ENCODE assay signal across 8 cellular contexts in the genomic region with DNA sequence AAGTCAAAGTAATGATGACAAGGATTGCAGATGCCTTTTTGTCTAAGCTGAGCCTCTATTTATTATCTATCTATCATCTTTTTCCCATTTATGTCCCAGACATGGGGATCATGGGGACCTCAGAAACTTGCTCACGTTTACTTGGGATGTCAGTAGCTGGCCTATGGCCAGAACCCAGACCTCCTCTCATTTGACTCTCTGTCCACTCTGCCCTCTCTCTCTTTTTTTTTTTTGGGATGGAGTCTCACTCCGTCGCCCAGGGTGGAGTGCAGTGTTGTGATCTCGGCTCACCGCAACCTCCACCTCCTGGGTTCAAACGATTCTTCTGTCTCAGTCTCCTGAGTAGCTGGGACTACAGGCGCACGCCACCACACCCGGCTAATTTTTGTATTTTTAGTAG. TPM values are rescaled to one million over a fixed set of nuclear protein-coding genes. Genes with fewer than 3 reads are reported as not detected.
DNase-seq lines count a peak whose midpoint lies in the region; ATAC-seq and TF ChIP-seq lines count a peak whose summit lies in the region.

No MANE protein-coding gene starts in this region.

- H4K12ac ChIP-seq in trophoblast cell (ENCODE audit: low read depth, low read length) = no peak overlapping the region

- peaks cover 5% of the 10 kb centered on the region for H3K27me3 ChIP-seq in CD4-positive, CD25-positive, alpha-beta regulatory T cell (ENCODE audit: control insufficient read depth, insufficient read depth, low read length)
- H3K27me3 ChIP-seq in esophagus squamous epithelium (peaks cover 0 to 7% (median 0%) of the 10 kb centered on the region in 4 donors), trophoblast cell (ENCODE audit: insufficient read depth, low read length) (no peaks in the 10 kb centered on the region)

- H2AK5ac ChIP-seq in trophoblast cell (ENCODE audit: low read length) = no peak overlapping the region

- H3K4me1 Mint-ChIP-seq in CD4-positive, CD25-positive, alpha-beta regulatory T cell = peaks cover 12 to 53% (median 15%) of the 10 kb centered on the region in 4 donors

- H3K4me3 Mint-ChIP-seq in CD4-positive, CD25-positive, alpha-beta regulatory T cell = peak overlapping the region in 2 of 4 donors; percentile 48

- peak overlapping the region; percentile 34 for H3K4ac ChIP-seq in trophoblast cell (ENCODE audit: low read depth, low read length)

- H3K27ac ChIP-seq in CD4-positive, CD25-positive, alpha-beta regulatory T cell (ENCODE audit: insufficient read depth, low read length, poor library complexity, severe bottlenecking) = no peak overlapping the region
- H3K27ac ChIP-seq in RWPE1 (peak overlapping the region; percentile 60), esophagus squamous epithelium (peak overlapping the region; percentile 57 to 93 (median 87)), trophoblast cell (ENCODE audit: low read depth, low read length) (peak overlapping the region; percentile 20)

- no peak overlapping the region for H3K4me2 ChIP-seq in trophoblast cell (ENCODE audit: low read length)

- peaks cover 16% of the 10 kb centered on the region for H3K79me2 ChIP-seq in trophoblast cell (ENCODE audit: control insufficient read depth, insufficient read depth, low read length, poor library complexity)

- no peak for DNase-seq in CD4-positive, CD25-positive, alpha-beta regulatory T cell
- DNase-seq in RWPE1 (ENCODE audit: low spot score) (no peak), esophagus squamous epithelium (lab: John Stamatoyannopoulos, UW) (no peak), trophoblast cell (no peak), lower leg skin (ENCODE audit: low spot score in 2 of 2) (no peak)
- no peak for DNase-seq in activated CD4-positive, alpha-beta T cell treated with anti-CD3 and anti-CD28 coated beads, Interleukin-2, amount 50 U/mL, for 1 hour
- DNase-seq in activated CD4-positive, alpha-beta T cell treated with anti-CD3 and anti-CD28 coated beads for 4 hours = no peak
- DNase-seq in activated CD4-positive, alpha-beta T cell treated with anti-CD3 and anti-CD28 coated beads, Interleukin-2, amount 50 U/mL, for 48 hours = no peak

- H3K27me3 Mint-ChIP-seq in CD4-positive, CD25-positive, alpha-beta regulatory T cell = peaks cover 32% of the 10 kb centered on the region

- CTCF ChIA-PET in RWPE1 (lab: Yijun Ruan, JAX) = interaction anchor here (0.7 to 1.0 kb wide), 2 partner anchors 72 to 128 kb away, joined by 3 to 4 read pairs; no protein-coding TSS in a partner anchor

- no peaks in the 10 kb centered on the region for H3K36me3 ChIP-seq in CD4-positive, CD25-positive, alpha-beta regulatory T cell (ENCODE audit: control insufficient read depth, insufficient read depth, low read length)
- no peaks in the 10 kb centered on the region for H3K36me3 ChIP-seq in esophagus squamous epithelium
- peaks cover 6 to 10% of the 10 kb centered on the region in 2 experiments for H3K36me3 ChIP-seq in trophoblast cell (ENCODE audit: control insufficient read depth in 1 of 2, insufficient read depth in 2 of 2, low read length in 2 of 2)

- H3K9me3 ChIP-seq in CD4-positive, CD25-positive, alpha-beta regulatory T cell (ENCODE audit: control insufficient read depth in 2 of 2, low read length in 2 of 2) = no peaks in the 10 kb centered on the region
- H3K9me3 ChIP-seq in esophagus squamous epithelium (no peaks in the 10 kb centered on the region), trophoblast cell (ENCODE audit: insufficient read depth, low read depth, low read length) (no peaks in the 10 kb centered on the region)

- no peak for TF ChIP-seq POLR2A in esophagus squamous epithelium (IDR thresholded peaks at IDR 0.05)
- no peak for TF ChIP-seq POLR2A in lower leg skin (IDR thresholded peaks at IDR 0.05)

- H4K8ac ChIP-seq in trophoblast cell (ENCODE audit: low read depth, low read length) = peak overlapping the region; percentile 9

- peaks cover 57% of the 10 kb centered on the region for H3K79me1 ChIP-seq in trophoblast cell (ENCODE audit: low read length)

- H3K9ac ChIP-seq in trophoblast cell (ENCODE audit: low read length) = no peak overlapping the region

- no peak overlapping the region for H3K18ac ChIP-seq in trophoblast cell (ENCODE audit: low read length)

- intact Hi-C loops in esophagus squamous epithelium (cut with DNase I) = no loop called here
- intact Hi-C loops in lower leg skin (cut with DNase I; ENCODE audit: low total_unique reads) = no loop called here

- no peak overlapping the region for H3K23ac ChIP-seq in trophoblast cell (ENCODE audit: low read length)

- H3K27ac Mint-ChIP-seq in CD4-positive, CD25-positive, alpha-beta regulatory T cell = peak overlapping the region; percentile 46 to 93 (median 82)

- ATAC-seq in CD4-positive, CD25-positive, alpha-beta regulatory T cell (ENCODE audit: low read depth in 2 of 2) = no peak

- H3K4me1 ChIP-seq in CD4-positive, CD25-positive, alpha-beta regulatory T cell (ENCODE audit: control insufficient read depth, insufficient read depth, low read length, poor library complexity, severe bottlenecking) = peaks cover 33% of the 10 kb centered on the region
- H3K4me1 ChIP-seq in esophagus squamous epithelium = peaks cover 18 to 73% (median 44%) of the 10 kb centered on the region in 3 donors
- peaks cover 29 to 34% of the 10 kb centered on the region in 2 experiments for H3K4me1 ChIP-seq in trophoblast cell (ENCODE audit: control insufficient read depth in 1 of 2, insufficient read depth in 2 of 2, low read length in 2 of 2)

- TF ChIP-seq CTCF in RWPE1 (conservative IDR thresholded peaks at IDR 0.05; ENCODE audit: low read depth) (no peak), esophagus squamous epithelium (IDR thresholded peaks at IDR 0.05) (no peak), lower leg skin (IDR thresholded peaks at IDR 0.05) (no peak)

- H3K36me3 Mint-ChIP-seq in CD4-positive, CD25-positive, alpha-beta regulatory T cell = no peaks in the 10 kb centered on the region

- peak overlapping the region; percentile 72 for H2BK12ac ChIP-seq in trophoblast cell (ENCODE audit: low read length)

- POLR2A ChIA-PET in RWPE1 (lab: Yijun Ruan, JAX; ENCODE audit: low non-redundant PET) = no interaction called here

- H2AFZ ChIP-seq in trophoblast cell (ENCODE audit: insufficient read depth, low read length, poor library complexity) = no peak overlapping the region

- H3K9me3 Mint-ChIP-seq in CD4-positive, CD25-positive, alpha-beta regulatory T cell = no peaks in the 10 kb centered on the region

- no peak overlapping the region for H3K4me3 ChIP-seq in CD4-positive, CD25-positive, alpha-beta regulatory T cell (ENCODE audit: low read depth, low read length)
- peak overlapping the region in 1 of 4 donors; percentile 20 for H3K4me3 ChIP-seq in esophagus squamous epithelium
- H3K4me3 ChIP-seq in trophoblast cell (ENCODE audit: low read depth, low read length) = no peak overlapping the region
- no peak overlapping the region for H3K4me3 ChIP-seq in lower leg skin (ENCODE audit: low read depth, poor library complexity, severe bottlenecking)

- H4K91ac ChIP-seq in trophoblast cell (ENCODE audit: low read depth, low read length) = peak overlapping the region; percentile 69

- 63 to 71% methylated on average over 9 of the region's 9 CpGs for WGBS in esophagus squamous epithelium, 2 donors
- no CpG with 5 or more reads among the region's 9 CpGs for WGBS in trophoblast cell (ENCODE audit: extremely low coverage, insufficient coverage, insufficient read length)
- 66 to 69% methylated on average over 9 of the region's 9 CpGs for WGBS in lower leg skin, 2 donors

- peak overlapping the region; percentile 70 for H2BK5ac ChIP-seq in trophoblast cell (ENCODE audit: low read depth, low read length, poor library complexity)

- peak overlapping the region; percentile 76 for H2BK120ac ChIP-seq in trophoblast cell (ENCODE audit: insufficient read depth, low read length, poor library complexity)

- H3K14ac ChIP-seq in trophoblast cell (ENCODE audit: low read length) = no peak overlapping the region

RNA-seq across cellular contexts. Expression of gene ID3, which starts 3.7 kb away (rescaled TPM):
- total RNA-seq in CD4-positive, CD25-positive, alpha-beta regulatory T cell = 51.1 TPM
- polyA plus RNA-seq in CD4-positive, CD25-positive, alpha-beta regulatory T cell = 10 to 100 TPM; 35.9 to 56.9 (median 48.0) TPM
- 10 to 100 TPM; 12.6 to 62.9 (median 37.5) TPM for total RNA-seq in esophagus squamous epithelium
- 335 and 340 TPM in 2 replicates for polyA plus RNA-seq in trophoblast cell (2013)
- total RNA-seq in lower leg skin = 100 to 1,000 TPM in 3 of 4 donors, 10 to 100 TPM in 1; 81.2 to 209 (median 122) TPM

RNA-seq across cellular contexts. Expression of gene E2F2, which starts 32.0 kb away (rescaled TPM):
- 13.8 TPM for total RNA-seq in CD4-positive, CD25-positive, alpha-beta regulatory T cell
- polyA plus RNA-seq in CD4-positive, CD25-positive, alpha-beta regulatory T cell = 1 to 10 TPM; 2.3 to 7.1 (median 3.7) TPM
- total RNA-seq in esophagus squamous epithelium = 10 to 100 TPM; 10.1 to 16.9 (median 11.8) TPM
- polyA plus RNA-seq in trophoblast cell (2013) = 1.2 and 1.3 TPM in 2 replicates
- 10 to 100 TPM in 2 of 4 donors, 1 to 10 TPM in 2; 6.0 to 12.1 (median 9.0) TPM for total RNA-seq in lower leg skin
